12 cellular contexts compared by ENCODE assay signal in the genomic region with DNA sequence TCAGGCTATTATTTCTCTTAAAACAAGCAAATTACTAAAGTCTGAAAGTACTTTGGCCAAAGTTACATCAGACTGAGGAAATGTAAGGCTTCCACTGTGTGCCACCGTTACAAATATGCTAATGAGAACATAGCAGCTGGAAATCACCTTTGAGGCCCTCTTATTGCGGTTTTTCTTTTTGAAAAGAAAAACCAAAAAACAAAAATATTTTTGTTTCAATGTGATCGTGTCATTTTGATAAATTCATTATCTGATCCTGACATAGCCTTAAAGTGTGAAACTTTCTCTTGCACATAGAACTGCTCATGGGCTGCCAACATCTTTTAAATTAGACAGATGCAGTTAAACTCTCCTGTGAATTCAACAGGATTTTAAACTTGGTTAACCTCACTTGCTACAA. TPM values are rescaled to one million over a fixed set of nuclear protein-coding genes. Genes with fewer than 3 reads are reported as not detected.
DNase-seq lines count a peak whose midpoint lies in the region; ATAC-seq and TF ChIP-seq lines count a peak whose summit lies in the region.
"Had no signal": no experiment of that assay in that cellular context is flagged by ENCODE, and none has a peak within 500 bp of the region (broad histone marks: within the 10 kb centered on the region; RNA-seq: fewer than 3 reads in every experiment).

No MANE protein-coding gene starts in this region.

- peak overlapping the region; percentile 90 for H3K4me3 ChIP-seq in CD4-positive, CD25-positive, alpha-beta regulatory T cell (ENCODE audit: low read depth, low read length)
- H3K4me3 ChIP-seq: cardiac muscle cell had no signal

- peak overlapping the region; percentile 87 for H3K27ac ChIP-seq in CD4-positive, CD25-positive, alpha-beta regulatory T cell (ENCODE audit: insufficient read depth, low read length, poor library complexity, severe bottlenecking)
- H3K27ac ChIP-seq: cardiac muscle cell had no signal

- CTCF ChIA-PET in activated B cell treated with CpG ODN at 0.5 μM for 24 hours (lab: Charles Lee) = interaction anchor here (1.2 to 1.6 kb wide), 2 partner anchors 32 to 39 kb away, joined by 3 to 5 read pairs; no protein-coding TSS in a partner anchor

- no peaks in the 10 kb centered on the region for H3K27me3 ChIP-seq in CD4-positive, CD25-positive, alpha-beta regulatory T cell (ENCODE audit: control insufficient read depth, insufficient read depth, low read length)
- H3K27me3 ChIP-seq: cardiac muscle cell had no signal

- H3K36me3 ChIP-seq in CD4-positive, CD25-positive, alpha-beta regulatory T cell (ENCODE audit: control insufficient read depth, insufficient read depth, low read length) = no peaks in the 10 kb centered on the region
- H3K36me3 ChIP-seq: cardiac muscle cell had no signal

- H3K4me1 Mint-ChIP-seq in CD4-positive, CD25-positive, alpha-beta regulatory T cell = peaks cover 23 to 57% (median 38%) of the 10 kb centered on the region in 4 donors
- H3K4me1 Mint-ChIP-seq in activated B cell treated with CpG ODN at 0.5 μM for 24 hours (peaks cover 60% of the 10 kb centered on the region), glutamatergic neuron (ENCODE audit: low read depth, unreplicated experiment) (no peaks in the 10 kb centered on the region)

- POLR2A ChIA-PET in activated B cell treated with CpG ODN at 0.5 μM for 24 hours (lab: Charles Lee) = interaction anchor here (0.7 to 4.6 kb wide), 4 partner anchors 8 to 56 kb away, joined by 4 to 59 read pairs (median 22); partner anchors contain the start of genes ALPK1 and AP1AR

- H3K9me3 Mint-ChIP-seq in CD4-positive, CD25-positive, alpha-beta regulatory T cell = peaks cover 0 to 1% (median 0%) of the 10 kb centered on the region in 7 donors
- H3K9me3 Mint-ChIP-seq in activated B cell treated with CpG ODN at 0.5 μM for 24 hours (no peaks in the 10 kb centered on the region), glutamatergic neuron (ENCODE audit: unreplicated experiment) (peaks cover 2% of the 10 kb centered on the region)
- H3K9me3 Mint-ChIP-seq: CD14-positive monocyte had no signal

- no peaks in the 10 kb centered on the region for H3K27me3 Mint-ChIP-seq in CD4-positive, CD25-positive, alpha-beta regulatory T cell
- H3K27me3 Mint-ChIP-seq in activated B cell treated with CpG ODN at 0.5 μM for 24 hours (no peaks in the 10 kb centered on the region), glutamatergic neuron (ENCODE audit: unreplicated experiment) (peaks cover 5% of the 10 kb centered on the region)

- peaks cover 3% of the 10 kb centered on the region for H3K36me3 Mint-ChIP-seq in CD4-positive, CD25-positive, alpha-beta regulatory T cell
- H3K36me3 Mint-ChIP-seq in activated B cell treated with CpG ODN at 0.5 μM for 24 hours (ENCODE audit: low read depth) (peaks cover 13% of the 10 kb centered on the region), glutamatergic neuron (ENCODE audit: unreplicated experiment) (no peaks in the 10 kb centered on the region)
- H3K36me3 Mint-ChIP-seq: CD14-positive monocyte had no signal

- H3K4me1 ChIP-seq in CD4-positive, CD25-positive, alpha-beta regulatory T cell (ENCODE audit: control insufficient read depth, insufficient read depth, low read length, poor library complexity, severe bottlenecking) = peaks cover 55% of the 10 kb centered on the region

- DNase-seq in CD4-positive, CD25-positive, alpha-beta regulatory T cell = peak; percentile 26 to 82 (median 65)
- DNase-seq in activated B cell treated with CpG ODN at 0.5 μM for 24 hours (no peak), glutamatergic neuron (no peak), retina (no peak), SIG-M5 (lab: John Stamatoyannopoulos, UW) (no peak)
- DNase-seq in stimulated activated CD4-positive, alpha-beta T cell treated with anti-CD3 and anti-CD28 coated beads, Interleukin-12 subunit alpha, Interleukin-12 subunit beta, amount 100 ng/mL, for 4 hours = no peak
- DNase-seq: H9, T1000 had no signal

- peak; percentile 19 to 27 for ATAC-seq in CD4-positive, CD25-positive, alpha-beta regulatory T cell (ENCODE audit: low read depth in 2 of 2)
- peak; percentile 31 for ATAC-seq in GM19351 (IDR thresholded peaks at IDR 0.05; ENCODE audit: unreplicated experiment)
- ATAC-seq in HG03066 (IDR thresholded peaks at IDR 0.05; ENCODE audit: low read depth, unreplicated experiment) = peak; percentile 30
- ATAC-seq in activated B cell treated with CpG ODN at 0.5 μM for 24 hours (ENCODE audit: low read depth) = peak; percentile 23

- TF ChIP-seq CTCF in activated B cell treated with CpG ODN at 0.5 μM for 24 hours (IDR thresholded peaks at IDR 0.05) = no peak
- TF ChIP-seq CTCF in glutamatergic neuron (IDR thresholded peaks at IDR 0.05; ENCODE audit: partially characterized antibody, unreplicated experiment) = no peak

- intact Hi-C loops in activated B cell treated with CpG ODN at 0.5 μM for 24 hours (cut with micrococcal nuclease) = loop anchor here (1.0 to 5.0 kb wide), 2 partner anchors 9 to 1474 kb away; partner anchors contain the start of genes ALPK1 and CAMK2D

- peak overlapping the region; percentile 76 to 95 (median 90) for H3K27ac Mint-ChIP-seq in CD4-positive, CD25-positive, alpha-beta regulatory T cell
- H3K27ac Mint-ChIP-seq in activated B cell treated with CpG ODN at 0.5 μM for 24 hours = peak overlapping the region; percentile 98
- no peak overlapping the region for H3K27ac Mint-ChIP-seq in glutamatergic neuron (ENCODE audit: unreplicated experiment)
- H3K27ac Mint-ChIP-seq: H9 had no signal

- peak overlapping the region; percentile 60 to 86 (median 72) for H3K4me3 Mint-ChIP-seq in CD4-positive, CD25-positive, alpha-beta regulatory T cell
- peak overlapping the region; percentile 66 for H3K4me3 Mint-ChIP-seq in activated B cell treated with CpG ODN at 0.5 μM for 24 hours
- no peak overlapping the region for H3K4me3 Mint-ChIP-seq in glutamatergic neuron (ENCODE audit: unreplicated experiment)
- H3K4me3 Mint-ChIP-seq: CD14-positive monocyte, H9 had no signal

- no peaks in the 10 kb centered on the region for H3K9me3 ChIP-seq in CD4-positive, CD25-positive, alpha-beta regulatory T cell (ENCODE audit: control insufficient read depth in 2 of 2, low read length in 2 of 2)

RNA-seq across cellular contexts. Expression of gene TIFA, which starts 2.8 kb away (rescaled TPM):
- 32.1 TPM for total RNA-seq in CD4-positive, CD25-positive, alpha-beta regulatory T cell
- 10 to 100 TPM; 51.3 to 82.3 (median 63.9) TPM for polyA plus RNA-seq in CD4-positive, CD25-positive, alpha-beta regulatory T cell
- total RNA-seq in activated B cell treated with CpG ODN at 0.5 μM for 24 hours (36.4 and 43.4 TPM in 2 replicates), glutamatergic neuron (ENCODE audit: unreplicated experiment) (3.0 TPM)

RNA-seq across cellular contexts. Expression of gene ALPK1, which starts 8.7 kb away (rescaled TPM):
- 6.2 TPM for total RNA-seq in CD4-positive, CD25-positive, alpha-beta regulatory T cell
- polyA plus RNA-seq in CD4-positive, CD25-positive, alpha-beta regulatory T cell = 1 to 10 TPM in 2 of 4 donors, under 1 TPM in 2; 0.23 to 1.4 (median 0.69) TPM
- 23.1 and 26.7 TPM in 2 replicates for total RNA-seq in activated B cell treated with CpG ODN at 0.5 μM for 24 hours
- 0.86 TPM for total RNA-seq in glutamatergic neuron (ENCODE audit: unreplicated experiment)

RNA-seq across cellular contexts. Expression of gene AP1AR, which starts 56.9 kb away (rescaled TPM):
- total RNA-seq in CD4-positive, CD25-positive, alpha-beta regulatory T cell = 10.9 TPM
- 10 to 100 TPM; 19.2 to 20.7 (median 19.6) TPM for polyA plus RNA-seq in CD4-positive, CD25-positive, alpha-beta regulatory T cell
- 20.1 and 24.3 TPM in 2 replicates for total RNA-seq in activated B cell treated with CpG ODN at 0.5 μM for 24 hours
- total RNA-seq in glutamatergic neuron (ENCODE audit: unreplicated experiment) = 21.0 TPM

Comparison
In these comparisons a context has a peak if more than half of its experiments do, and no peak if none do; other contexts are left out.
1. DNase-seq: peak in CD4-positive, CD25-positive, alpha-beta regulatory T cell (3 of 3); none in activated B cell treated with CpG ODN at 0.5 μM for 24 hours (single experiment), glutamatergic neuron (single experiment), retina (single experiment), SIG-M5 (single experiment) and stimulated activated CD4-positive, alpha-beta T cell treated with anti-CD3 and anti-CD28 coated beads, Interleukin-12 subunit alpha, Interleukin-12 subunit beta, amount 100 ng/mL, for 4 hours (single experiment).
2. Peak in every context shown above with its lines, with median percentiles within 50 percentile points of each other: ATAC-seq.